Comparison of ENCODE assay signal across 28 cellular contexts in genomic region chr1:11150326-11150725, GRCh38. TPM values are rescaled to one million over a fixed set of nuclear protein-coding genes. Genes with fewer than 3 reads are reported as not detected.
DNase-seq lines count a peak whose midpoint lies in the region; ATAC-seq and TF ChIP-seq lines count a peak whose summit lies in the region.
"Had no signal": no experiment of that assay in that cellular context is flagged by ENCODE, and none has a peak within 500 bp of the region (broad histone marks: within the 10 kb centered on the region; RNA-seq: fewer than 3 reads in every experiment).

No MANE protein-coding gene starts in this region.

- no peaks in the 10 kb centered on the region for H3K9me3 ChIP-seq in left ventricle myocardium inferior (replicated peaks)
- no peaks in the 10 kb centered on the region for H3K9me3 ChIP-seq in sigmoid colon

- CTCF ChIA-PET in T-cell (lab: Charles Lee), result no interaction called here

- ATAC-seq in HG02852 (IDR thresholded peaks at IDR 0.05; ENCODE audit: unreplicated experiment) (no peak), GM21526 (IDR thresholded peaks at IDR 0.05; ENCODE audit: low FRiP score, unreplicated experiment) (no peak), T-cell (replicated peaks in 1 of 4) (no peak)
- ATAC-seq: PC-3 had no signal

- no peaks in the 10 kb centered on the region for H3K27me3 Mint-ChIP-seq in T-cell
- H3K27me3 Mint-ChIP-seq: CD4-positive, CD25-positive, alpha-beta regulatory T cell had no signal

- DNase-seq in DMS 273 (lab: John Stamatoyannopoulos, UW; ENCODE audit: unreplicated experiment) (peak; percentile 50), DMS 273 treated with DMSO at 0.1 percent for 48 hours (lab: John Stamatoyannopoulos, UW) (no peak), dorsolateral prefrontal cortex (no peak), left ventricle myocardium inferior (no peak), sigmoid colon (peak; percentile 30), T-cell (no peak)
- DNase-seq: ACHN; CD4-positive, CD25-positive, alpha-beta regulatory T cell; DMS53; NCI-H1048; NCI-H1417 treated with DMSO at 0.1 percent for 48 hours; NCI-H187; NCI-H2081 treated with DMSO at 0.1 percent for 48 hours; NCI-H2171; NCI-H226; NCI-H524; NCI-H774; PC-3; SHP77 had no signal

- peak overlapping the region in 30 of 59 donors; percentile 1 to 80 (median 47) for H3K27ac ChIP-seq in dorsolateral prefrontal cortex
- H3K27ac ChIP-seq in left ventricle myocardium inferior (replicated peaks), result peak overlapping the region; percentile 80
- H3K27ac ChIP-seq in sigmoid colon, result no peak overlapping the region
- H3K27ac ChIP-seq: 22Rv1, HL-60 had no signal

- peaks cover 73% of the 10 kb centered on the region for H3K36me3 Mint-ChIP-seq in T-cell

- POLR2A ChIA-PET in T-cell (lab: Charles Lee), result no interaction called here

- H3K4me3 Mint-ChIP-seq in T-cell, result no peak overlapping the region

- H3K9me3 Mint-ChIP-seq in T-cell, result no peaks in the 10 kb centered on the region
- H3K9me3 Mint-ChIP-seq: CD4-positive, CD25-positive, alpha-beta regulatory T cell had no signal

- H3K36me3 ChIP-seq in left ventricle myocardium inferior, result peaks cover 60% of the 10 kb centered on the region
- peaks cover 8 to 82% (median 36%) of the 10 kb centered on the region in 4 donors for H3K36me3 ChIP-seq in sigmoid colon

- WGBS in sigmoid colon, 2 donors, result 81 to 97% methylated on average over 3 of the region's 3 CpGs

- H3K4me1 Mint-ChIP-seq in T-cell, result no peaks in the 10 kb centered on the region
- H3K4me1 Mint-ChIP-seq: CD4-positive, CD25-positive, alpha-beta regulatory T cell had no signal

- H3K4me3 ChIP-seq in dorsolateral prefrontal cortex, result no peak overlapping the region
- no peak overlapping the region for H3K4me3 ChIP-seq in left ventricle myocardium inferior
- no peak overlapping the region for H3K4me3 ChIP-seq in sigmoid colon

- H3K27me3 ChIP-seq in dorsolateral prefrontal cortex, result no peaks in the 10 kb centered on the region
- no peaks in the 10 kb centered on the region for H3K27me3 ChIP-seq in left ventricle myocardium inferior (ENCODE audit: low read depth)
- no peaks in the 10 kb centered on the region for H3K27me3 ChIP-seq in sigmoid colon

- H3K4me1 ChIP-seq in left ventricle myocardium inferior, result peaks cover 46% of the 10 kb centered on the region
- H3K4me1 ChIP-seq in sigmoid colon, result peaks cover 0 to 24% (median 0%) of the 10 kb centered on the region in 4 donors

- no peak overlapping the region for H3K27ac Mint-ChIP-seq in T-cell

- TF ChIP-seq CTCF in dorsolateral prefrontal cortex (IDR thresholded peaks at IDR 0.05 in 54 of 56, conservative IDR thresholded peaks at IDR 0.05 in 2 of 56; ENCODE audit: low read depth in 1 of 56, partially characterized antibody in 56 of 56) (no peak), left ventricle myocardium inferior (IDR thresholded peaks at IDR 0.05; ENCODE audit: borderline replicate concordance) (no peak), sigmoid colon (IDR thresholded peaks at IDR 0.05) (no peak)

- intact Hi-C loops in dorsolateral prefrontal cortex (cut with DNase I), result no loop called here
- intact Hi-C loops in left ventricle myocardium inferior (cut with micrococcal nuclease), result no loop called here
- intact Hi-C loops in sigmoid colon (cut with DNase I), result no loop called here

- TF ChIP-seq POLR2A in sigmoid colon (IDR thresholded peaks at IDR 0.05), result no peak

- no peak for TF ChIP-seq EP300 in sigmoid colon (IDR thresholded peaks at IDR 0.05)

RNA-seq across cellular contexts. Expression of gene ANGPTL7, which starts 38.8 kb away (rescaled TPM):
- total RNA-seq in dorsolateral prefrontal cortex, result 1 to 10 TPM in 10 of 120 experiments, under 1 TPM in 51, not detected in 59; 0.14 to 3.0 (median 0.56) TPM
- 1.1 TPM for total RNA-seq in left ventricle myocardium inferior
- 1 to 10 TPM; 1.4 to 6.4 (median 3.2) TPM for total RNA-seq in sigmoid colon
- 1 to 10 TPM in 1 of 3 donors, under 1 TPM in 1, not detected in 1; 0.51 to 1.2 TPM for polyA plus RNA-seq in sigmoid colon
- not detected for total RNA-seq in T-cell
- total RNA-seq: CD4-positive, CD25-positive, alpha-beta regulatory T cell; Daoy; G401; PC-3; RPMI7951; SK-MEL-5 had no signal
- polyA plus RNA-seq: BJ; CD4-positive, CD25-positive, alpha-beta regulatory T cell had no signal

RNA-seq across cellular contexts. Expression of gene EXOSC10, which starts 50.7 kb away (rescaled TPM):
- total RNA-seq in dorsolateral prefrontal cortex (100 to 1,000 TPM in 4 of 120 experiments, 10 to 100 TPM in 116; 38.5 to 121 (median 79.0) TPM), left ventricle myocardium inferior (17.1 TPM), sigmoid colon (10 to 100 TPM; 33.5 to 53.7 (median 40.1) TPM), T-cell (10 to 100 TPM; 72.5 to 85.2 (median 82.1) TPM)
- polyA plus RNA-seq in sigmoid colon, result 10 to 100 TPM; 18.6 to 39.0 (median 19.9) TPM

Comparison
In these comparisons a context has a peak if more than half of its experiments do, and no peak if none do; other contexts are left out.
1. DNase-seq: peak in DMS 273 (single experiment) and sigmoid colon (single experiment); none in DMS 273 treated with DMSO at 0.1 percent for 48 hours (single experiment), dorsolateral prefrontal cortex (0 of 10), left ventricle myocardium inferior (single experiment) and T-cell (0 of 34).
2. H3K27ac ChIP-seq: peak in dorsolateral prefrontal cortex (30 of 59) and left ventricle myocardium inferior (single experiment); none in sigmoid colon (0 of 4).